ENCODE assay signal across 8 cellular contexts in genomic region chr4:4677825-4678522, GRCh38.
DNase-seq lines count a peak whose midpoint lies in the region; ATAC-seq and TF ChIP-seq lines count a peak whose summit lies in the region.

No MANE protein-coding gene starts in this region.

- peak; percentile 36 for TF ChIP-seq CTCF in GM12865 (IDR thresholded peaks at IDR 0.05; ENCODE audit: insufficient read depth, low read depth, low read length, missing control alignments)
- TF ChIP-seq CTCF in fibroblast of lung (conservative IDR thresholded peaks at IDR 0.05 in 1 of 2, IDR thresholded peaks at IDR 0.05 in 1 of 2; ENCODE audit: low read depth in 1 of 2, low read length in 2 of 2) = peak; percentile 77 to 83
- TF ChIP-seq CTCF in psoas muscle (IDR thresholded peaks at IDR 0.05) = peak; percentile 28

- H3K27ac ChIP-seq in fibroblast of lung (ENCODE audit: insufficient read depth, low read length) (no peak overlapping the region), psoas muscle (no peak overlapping the region)

- H3K9me3 ChIP-seq in fibroblast of lung (ENCODE audit: control insufficient read depth, insufficient read depth, low read depth, low read length) (no peaks in the 10 kb centered on the region), psoas muscle (no peaks in the 10 kb centered on the region)

- DNase-seq in GM12865 (ENCODE audit: low read depth) (peak; percentile 38), NCI-H2227 (lab: John Stamatoyannopoulos, UW; ENCODE audit: unreplicated experiment) (peak; percentile 22), fibroblast of lung (ENCODE audit: low read depth in 2 of 2) (peak; percentile 36 to 62), psoas muscle (no peak), DMS153 treated with DMSO at 0.1 percent for 48 hours (lab: John Stamatoyannopoulos, UW; ENCODE audit: unreplicated experiment) (no peak)
- DNase-seq in stimulated activated CD4-positive, alpha-beta T cell treated with anti-CD3 and anti-CD28 coated beads, Interleukin-2, amount 100 ng/mL, for 48 hours = no peak
- DNase-seq in activated CD8-positive, alpha-beta memory T cell treated with anti-CD3 and anti-CD28 coated beads for 24 hours = no peak

- H3K36me3 ChIP-seq in fibroblast of lung (ENCODE audit: control insufficient read depth, insufficient read depth, low read length) = no peaks in the 10 kb centered on the region
- H3K36me3 ChIP-seq in psoas muscle (ENCODE audit: insufficient read depth in 1 of 2, low read depth in 1 of 2) = no peaks in the 10 kb centered on the region

- intact Hi-C loops in psoas muscle (cut with DNase I) = no loop called here

- no peaks in the 10 kb centered on the region for H3K79me2 ChIP-seq in fibroblast of lung (ENCODE audit: control insufficient read depth, insufficient read depth, low read length)

- H3K4me2 ChIP-seq in fibroblast of lung (ENCODE audit: extremely low read depth, insufficient read depth, low read length) = peak overlapping the region; percentile 30

- no peak overlapping the region for H3K9ac ChIP-seq in fibroblast of lung (ENCODE audit: insufficient read depth, low read length)

- no peaks in the 10 kb centered on the region for H4K20me1 ChIP-seq in fibroblast of lung (ENCODE audit: control insufficient read depth, extremely low read depth, insufficient read depth, low read length)

- H3K27me3 ChIP-seq in fibroblast of lung (ENCODE audit: control insufficient read depth, insufficient read depth, low read length) (no peaks in the 10 kb centered on the region), psoas muscle (ENCODE audit: insufficient read depth in 3 of 3, low read length in 2 of 3) (no peaks in the 10 kb centered on the region)

- H2AFZ ChIP-seq in fibroblast of lung (ENCODE audit: low read length) = peak overlapping the region; percentile 2

- no peak for ATAC-seq in psoas muscle
- no peak for ATAC-seq in GM19397 (IDR thresholded peaks at IDR 0.05; ENCODE audit: unreplicated experiment)

- H3K4me3 ChIP-seq in GM12865 (ENCODE audit: low read depth, low read length) = no peak overlapping the region
- H3K4me3 ChIP-seq in fibroblast of lung (replicated peaks in 1 of 4; ENCODE audit: control extremely low read depth in 1 of 4, insufficient read depth in 1 of 4, low read depth in 3 of 4, low read length in 4 of 4) = peak overlapping the region in 2 of 4 experiments; percentile 25 to 29
- H3K4me3 ChIP-seq in psoas muscle = no peak overlapping the region

- no peaks in the 10 kb centered on the region for H3K4me1 ChIP-seq in fibroblast of lung (ENCODE audit: control insufficient read depth, extremely low read depth, insufficient read depth, low read length)
- no peaks in the 10 kb centered on the region for H3K4me1 ChIP-seq in psoas muscle

- WGBS in psoas muscle, 3 donors = 30 to 31% (median 31%) methylated on average over 16 of the region's 16 CpGs

Comparison
In these comparisons a context has a peak if more than half of its experiments do, and no peak if none do; other contexts are left out.
1. DNase-seq: peak in GM12865 (single experiment), NCI-H2227 (single experiment) and fibroblast of lung (2 of 2); none in psoas muscle (0 of 2), DMS153 treated with DMSO at 0.1 percent for 48 hours (single experiment), stimulated activated CD4-positive, alpha-beta T cell treated with anti-CD3 and anti-CD28 coated beads, Interleukin-2, amount 100 ng/mL, for 48 hours (0 of 2) and activated CD8-positive, alpha-beta memory T cell treated with anti-CD3 and anti-CD28 coated beads for 24 hours (single experiment).
2. CTCF ChIP-seq: peak in every context shown above with its lines; median percentile 80 in fibroblast of lung; 36 in GM12865; 28 in psoas muscle.